1 cellular context compared by ENCODE assay signal in genomic region chr18:50307738-50308470, GRCh38.
TF ChIP-seq lines count a peak whose summit lies in the region.

No MANE protein-coding gene starts in this region.

TF ChIP-seq in HepG2, 621 proteins besides CTCF, POLR2A, EP300 and RAD21 (continues in another document):
- TF ChIP-seq ZNF12 (CRISPR knock-in tag; IDR thresholded peaks at IDR 0.05) (no peak), ZNF878 (CRISPR knock-in tag; IDR thresholded peaks at IDR 0.05) (no peak), RXRA (CRISPR knock-in tag; IDR thresholded peaks at IDR 0.05) (no peak), NFYB (CRISPR knock-in tag; IDR thresholded peaks at IDR 0.05) (peak; percentile 39; the same call in 1 of the 2 replicates), IRF2 (CRISPR knock-in tag; IDR thresholded peaks at IDR 0.05) (0 out of 2 replicates have a peak, but pooled peaks have one; percentile 13), ZNF652 (CRISPR knock-in tag; IDR thresholded peaks at IDR 0.05; ENCODE audit: borderline replicate concordance, low read depth) (no peak), MXD4 (CRISPR knock-in tag; IDR thresholded peaks at IDR 0.05) (peak; percentile 52), TAF1 (CRISPR knock-in tag; IDR thresholded peaks at IDR 0.05) (no peak), ZNF569 (CRISPR knock-in tag; IDR thresholded peaks at IDR 0.05; ENCODE audit: borderline replicate concordance) (no peak), ZNF382 (CRISPR knock-in tag; IDR thresholded peaks at IDR 0.05; ENCODE audit: borderline replicate concordance) (no peak), KDM5A (IDR thresholded peaks at IDR 0.05; ENCODE audit: borderline replicate concordance, low read length) (no peak), IKZF1 (IDR thresholded peaks at IDR 0.05) (no peak), ZNF772 (CRISPR knock-in tag; IDR thresholded peaks at IDR 0.05) (0 out of 2 replicates have a peak, but pooled peaks have one; percentile 58), MEIS1 (CRISPR knock-in tag; IDR thresholded peaks at IDR 0.05; ENCODE audit: borderline replicate concordance) (no peak), RFX3 (CRISPR knock-in tag; IDR thresholded peaks at IDR 0.05) (peak; percentile 90), ZNF367 (CRISPR knock-in tag; IDR thresholded peaks at IDR 0.05; ENCODE audit: borderline replicate concordance) (no peak), ZBTB21 (CRISPR knock-in tag; IDR thresholded peaks at IDR 0.05) (no peak), ASH2L (IDR thresholded peaks at IDR 0.05; ENCODE audit: insufficient read length, low read depth, low read length) (peak; percentile 47), IKZF5 (CRISPR knock-in tag; IDR thresholded peaks at IDR 0.05) (no peak), KLF9 (CRISPR knock-in tag; IDR thresholded peaks at IDR 0.05; ENCODE audit: low read depth) (no peak), SUZ12 (IDR thresholded peaks at IDR 0.05; ENCODE audit: low read depth, low read length) (no peak), PATZ1 (CRISPR knock-in tag; IDR thresholded peaks at IDR 0.05) (no peak), ZNF44 (CRISPR knock-in tag; IDR thresholded peaks at IDR 0.05) (no peak), PHF8 (CRISPR knock-in tag; IDR thresholded peaks at IDR 0.05) (peak; percentile 54; the same call in 1 of the 2 replicates), ZNF550 (CRISPR knock-in tag; IDR thresholded peaks at IDR 0.05; ENCODE audit: borderline replicate concordance) (no peak), ZNF75D (CRISPR knock-in tag; IDR thresholded peaks at IDR 0.05; ENCODE audit: borderline replicate concordance) (no peak), ZNF451 (CRISPR knock-in tag; IDR thresholded peaks at IDR 0.05) (no peak), BHLHE40 (IDR thresholded peaks at IDR 0.05; ENCODE audit: low read length) (no peak), SOX6 (IDR thresholded peaks at IDR 0.05) (no peak), SOX6 (CRISPR knock-in tag; IDR thresholded peaks at IDR 0.05) (no peak), ZNF207 (IDR thresholded peaks at IDR 0.05; ENCODE audit: borderline replicate concordance) (no peak), RFX1 (IDR thresholded peaks at IDR 0.05) (peak; percentile 68), THAP8 (CRISPR knock-in tag; IDR thresholded peaks at IDR 0.05; ENCODE audit: borderline replicate concordance) (no peak), TEAD2 (CRISPR knock-in tag; IDR thresholded peaks at IDR 0.05) (no peak), DRAP1 (CRISPR knock-in tag; IDR thresholded peaks at IDR 0.05) (peak; percentile 52; the same call in 1 of the 2 replicates), ZNF431 (CRISPR knock-in tag; IDR thresholded peaks at IDR 0.05; ENCODE audit: borderline replicate concordance, low read depth) (no peak), ZNF674 (CRISPR knock-in tag; IDR thresholded peaks at IDR 0.05; ENCODE audit: low read depth) (no peak), CC2D1A (CRISPR knock-in tag; IDR thresholded peaks at IDR 0.05) (no peak), GATAD2A (CRISPR knock-in tag; IDR thresholded peaks at IDR 0.05) (peak; percentile 25; the same call in 1 of the 2 replicates), EED (CRISPR knock-in tag; IDR thresholded peaks at IDR 0.05) (0 out of 2 replicates have a peak, but pooled peaks have one; percentile 31), ETS1 (CRISPR knock-in tag; IDR thresholded peaks at IDR 0.05) (no peak), ZNF670 (CRISPR knock-in tag; IDR thresholded peaks at IDR 0.05; ENCODE audit: borderline replicate concordance) (no peak), ATF7-NPFF (CRISPR knock-in tag; IDR thresholded peaks at IDR 0.05; ENCODE audit: low read depth) (no peak), MAFK (conservative IDR thresholded peaks at IDR 0.05 in 1 of 2, IDR thresholded peaks at IDR 0.05 in 1 of 2; ENCODE audit: low read length in 2 of 2) (no peak), SNRNP70 (IDR thresholded peaks at IDR 0.05; ENCODE audit: low read depth, low read length) (no peak), GRHL1 (CRISPR knock-in tag; conservative IDR thresholded peaks at IDR 0.05) (no peak), ZNF713 (CRISPR knock-in tag; IDR thresholded peaks at IDR 0.05) (no peak), PRPF4 (IDR thresholded peaks at IDR 0.05; ENCODE audit: low read depth, low read length, poor library complexity, severe bottlenecking) (no peak), THRA (CRISPR knock-in tag; IDR thresholded peaks at IDR 0.05; ENCODE audit: borderline replicate concordance) (no peak), ERF (CRISPR knock-in tag; IDR thresholded peaks at IDR 0.05) (peak; percentile 14; the same call in 1 of the 2 replicates), ZNF605 (CRISPR knock-in tag; IDR thresholded peaks at IDR 0.05) (no peak), SNAPC2 (CRISPR knock-in tag; IDR thresholded peaks at IDR 0.05) (no peak), HBP1 (CRISPR knock-in tag; IDR thresholded peaks at IDR 0.05; ENCODE audit: low read depth) (no peak), ZNF318 (CRISPR knock-in tag; IDR thresholded peaks at IDR 0.05) (no peak)
